In genomic region chr10:47412869-47413268, GRCh38 we compare ENCODE assay signal across 15 cellular contexts. TPM values are rescaled to one million over a fixed set of nuclear protein-coding genes. Genes with fewer than 3 reads are reported as not detected.
DNase-seq lines count a peak whose midpoint lies in the region; ATAC-seq, FAIRE-seq and TF ChIP-seq lines count a peak whose summit lies in the region.
"Had no signal": no experiment of that assay in that cellular context is flagged by ENCODE, and none has a peak within 500 bp of the region (broad histone marks: within the 10 kb centered on the region; RNA-seq: fewer than 3 reads in every experiment).

No MANE protein-coding gene starts in this region.

- peaks cover 8 to 42% of the 10 kb centered on the region in 2 experiments; a peak in 4 of 5 replicates for H3K27me3 ChIP-seq in K562 (ENCODE audit: control insufficient read depth in 2 of 2, insufficient read depth in 2 of 2, low read length in 2 of 2)
- no peaks in the 10 kb centered on the region for H3K27me3 ChIP-seq in HAP-1 (ENCODE audit: low read depth)

- TF ChIP-seq RAD21 in A549 (conservative IDR thresholded peaks at IDR 0.05 in 1 of 2, IDR thresholded peaks at IDR 0.05 in 1 of 2) (no peak), K562 (CRISPR knock-in tag; conservative IDR thresholded peaks at IDR 0.05 in 1 of 2, IDR thresholded peaks at IDR 0.05 in 1 of 2) (no peak)

- H3K4me1 ChIP-seq in A549 (peaks cover 23% of the 10 kb centered on the region), K562 (replicated peaks in 1 of 2; ENCODE audit: control insufficient read depth in 2 of 2, insufficient read depth in 2 of 2, low read length in 2 of 2) (peaks cover 0 to 8% of the 10 kb centered on the region in 2 experiments; a peak in 3 of 5 replicates), HAP-1 (no peaks in the 10 kb centered on the region)

- H2AFZ ChIP-seq in K562 (ENCODE audit: low read depth, low read length) = no peak overlapping the region

- no peak for TF ChIP-seq CTCF in A549 (IDR thresholded peaks at IDR 0.05)
- TF ChIP-seq CTCF in K562 (IDR thresholded peaks at IDR 0.05 in 2 of 3, conservative IDR thresholded peaks at IDR 0.05 in 1 of 3; ENCODE audit: insufficient read depth in 2 of 3, low read depth in 1 of 3, low read length in 3 of 3) = no peak
- TF ChIP-seq CTCF in foreskin fibroblast (IDR thresholded peaks at IDR 0.05; ENCODE audit: low read depth, low read length) = no peak

- ATAC-seq in A549 = no peak
- ATAC-seq in K562 = no peak
- ATAC-seq in GM21717 (IDR thresholded peaks at IDR 0.05; ENCODE audit: unreplicated experiment) = no peak

- no peaks in the 10 kb centered on the region for H3K9me3 ChIP-seq in A549
- no peaks in the 10 kb centered on the region for H3K9me3 ChIP-seq in K562 (replicated peaks; ENCODE audit: control insufficient read depth, insufficient read depth, low read depth, low read length)
- H3K9me3 ChIP-seq in HAP-1 = no peaks in the 10 kb centered on the region

- peak overlapping the region in 1 of 2 experiments; percentile 70; a peak in 4 of 6 replicates for H3K27ac ChIP-seq in A549
- no peak overlapping the region for H3K27ac ChIP-seq in K562 (ENCODE audit: extremely low read depth, low read depth, low read length)

- intact Hi-C loops in K562 (cut with micrococcal nuclease) = no loop called here

- WGBS in A549 (ENCODE audit: missing lambda C conversion rate) = 48% methylated on average over 2 of the region's 2 CpGs
- 0% methylated on average over 2 of the region's 2 CpGs for WGBS in K562 (ENCODE audit: insufficient coverage, low coverage, missing lambda C conversion rate)

- POLR2A ChIA-PET in A549 (lab: Yijun Ruan, JAX) (no interaction called here), K562 (lab: Yijun Ruan, JAX) (no interaction called here)

- TF ChIP-seq EP300 in A549 (IDR thresholded peaks at IDR 0.05) = no peak
- no peak for TF ChIP-seq EP300 in K562 (IDR thresholded peaks at IDR 0.05; ENCODE audit: low read length)

- no peaks in the 10 kb centered on the region for H4K20me1 ChIP-seq in K562 (replicated peaks; ENCODE audit: control insufficient read depth, insufficient read depth, low read length)

- H3K9ac ChIP-seq in K562 (ENCODE audit: insufficient read depth in 1 of 2, low read depth in 2 of 2, low read length in 2 of 2) = no peak overlapping the region

- H3K4me2 ChIP-seq in A549 (peak overlapping the region; percentile 23; the same call in 2 of the 3 replicates), K562 (ENCODE audit: insufficient read depth, low read length) (no peak overlapping the region)

- TF ChIP-seq POLR2A in A549 (IDR thresholded peaks at IDR 0.05; ENCODE audit: low read length) = no peak
- TF ChIP-seq POLR2A in K562 (conservative IDR thresholded peaks at IDR 0.05) = no peak

- in situ Hi-C loops in K562 (cut with MboI) = no loop called here
- in situ Hi-C loops in HAP-1 (cut with MboI; ENCODE audit: low sequenced_read_pairs) = no loop called here

- no TSS peak for BruUV-seq in K562 (replicated peaks; lab: Mats Ljungman, UMichigan)

- CTCF ChIA-PET in A549 (lab: Yijun Ruan, JAX) (no interaction called here), K562 (lab: Yijun Ruan, JAX; ENCODE audit: low intra/inter-chr PET ratio) (no interaction called here)

- FAIRE-seq in A549 (lab: Jason Lieb, UNC) (no peak), K562 (lab: Jason Lieb, UNC) (no peak)

- H3K36me3 ChIP-seq in K562 (ENCODE audit: control insufficient read depth, insufficient read depth, low read length) (no peaks in the 10 kb centered on the region), HAP-1 (replicated peaks) (no peaks in the 10 kb centered on the region)

- H3K9me1 ChIP-seq in K562 (ENCODE audit: control insufficient read depth, insufficient read depth, low read length) = no peaks in the 10 kb centered on the region

- H3K79me2 ChIP-seq in K562 (ENCODE audit: control insufficient read depth, insufficient read depth, low read length) = no peaks in the 10 kb centered on the region

- DNase-seq in A549 (ENCODE audit: low read depth in 1 of 2, low spot score in 1 of 2) = peak in 1 of 2 experiments; percentile 33
- DNase-seq in HT-29 (ENCODE audit: low spot score) = peak; percentile 56
- no peak for DNase-seq in K562 (ENCODE audit: extremely low read depth in 1 of 4, low spot score in 3 of 4)
- peak; percentile 15 to 31 for DNase-seq in foreskin fibroblast
- no peak for DNase-seq in mucosa of gallbladder (ENCODE audit: low spot score)
- no peak for DNase-seq in HAP-1 (ENCODE audit: low spot score in 2 of 2)
- no peak for DNase-seq in NCI-H2227 treated with DMSO at 0.1 percent for 48 hours (lab: John Stamatoyannopoulos, UW)
- DNase-seq: CD4-positive, alpha-beta T cell; Kasumi-1; NCI-H187 treated with DMSO at 0.1 percent for 48 hours; NCI-H2171; NCI-H82; SIG-M5 had no signal

- H3K4me3 ChIP-seq in A549 (no peak overlapping the region), K562 (no peak overlapping the region), foreskin fibroblast (ENCODE audit: low read depth in 1 of 2, low read length in 2 of 2) (no peak overlapping the region), HAP-1 (no peak overlapping the region)

TF ChIP-seq in A549, 52 proteins besides CTCF, POLR2A, EP300 and RAD21:
- peak; percentile 68; the same call in 1 of the 2 replicates for TF ChIP-seq GATA3 (IDR thresholded peaks at IDR 0.05; ENCODE audit: borderline replicate concordance)
- TF ChIP-seq FOSL2 (IDR thresholded peaks at IDR 0.05) = no peak
- 0 out of 2 replicates have a peak, but pooled peaks have one; percentile 19 for TF ChIP-seq FOSL2 (CRISPR knock-in tag; IDR thresholded peaks at IDR 0.05)
- TF ChIP-seq USF2 (IDR thresholded peaks at IDR 0.05) = no peak

TF ChIP-seq in K562, 482 proteins besides CTCF, POLR2A, EP300 and RAD21:
- TF ChIP-seq TSC22D4 (tag; IDR thresholded peaks at IDR 0.05) (no peak), FOSL1 (tag; conservative IDR thresholded peaks at IDR 0.05) (peak; percentile 78)

RNA-seq across cellular contexts. Expression of gene ZNF488, which starts 28.8 kb away (rescaled TPM):
- polyA plus RNA-seq in A549 (2011; rRNA removed) (4.0 and 4.6 TPM in 2 replicates), A549 (2017; fragmentation: RNase III; extraction: RNeasy Plus Mini Kit Qiagen cat#74134 plus additional on column Dnase treatment) (6.8 to 8.3 TPM (median 6.9 TPM) in 3 replicates), K562 (2011; rRNA removed) (0.04 and 0.08 TPM in 2 replicates), K562 (2014; fragmentation: Illumina TruSeq; extraction: Trizol) (0.09 TPM in 1 of 2 replicates, not detected in the other), K562 (2014; fragmentation: Nextera tagmentation; extraction: Ambion mirVana) (under 1 TPM in 1 of 2 experiments, not detected in 1; 0.03 TPM), K562 (2014; rRNA removed) (0.04 TPM in 1 of 2 replicates, not detected in the other)
- polyA plus RNA-seq in A549 (2012; cell fraction: cytosol; rRNA removed) = 5.1 and 6.7 TPM in 2 replicates
- polyA plus RNA-seq in A549 (2012; cell fraction: nucleus; rRNA removed) = 6.5 and 6.7 TPM in 2 replicates
- polyA minus RNA-seq in A549 (2011; rRNA and poly(A)+ RNA removed) = 6.4 and 6.5 TPM in 2 replicates
- 6.6 and 6.8 TPM in 2 replicates for total RNA-seq in HT-29 (2014; rRNA removed; shearing (Covaris generic))
- 0.30 TPM in 1 of 2 replicates, not detected in the other for total RNA-seq in K562 (2011; cell fraction: chromatin; rRNA removed; ENCODE audit: low replicate concordance)
- total RNA-seq in K562 (2011; cell fraction: nucleolus; rRNA removed) = 0.13 and 0.33 TPM in 2 replicates
- total RNA-seq in K562 (2011; cell fraction: nucleoplasm; rRNA removed) = not detected in 2 replicates
- total RNA-seq in K562 (2014; rRNA removed) (not detected in 2 replicates), K562 (2014; rRNA removed; fragmentation: Illumina TruSeq; extraction: Trizol) (not detected in 2 replicates), K562 (2015; rRNA removed; fragmentation: Illumina TruSeq; extraction: Trizol) (0.04 TPM in 1 of 2 replicates, not detected in the other), K562 (2021) (0.07 and 0.11 TPM in 2 replicates), mucosa of gallbladder (1.8 TPM)
- 0.01 and 0.15 TPM in 2 replicates for polyA plus RNA-seq in K562 (2011; cell fraction: cytosol; rRNA removed)
- polyA plus RNA-seq in K562 (2011; cell fraction: nucleus; rRNA removed) = 0.13 TPM in 1 of 2 replicates, not detected in the other
- polyA plus RNA-seq in K562 (2012) = 0.05 TPM in 1 of 2 replicates, not detected in the other
- 0.14 TPM in 1 of 2 replicates, not detected in the other for polyA minus RNA-seq in K562 (2011; rRNA and poly(A)+ RNA removed)
- not detected in 2 replicates for polyA minus RNA-seq in K562 (2011; cell fraction: cytosol; rRNA and poly(A)+ RNA removed)
- polyA minus RNA-seq in K562 (2011; cell fraction: nucleus; rRNA and poly(A)+ RNA removed) = 0.11 and 0.13 TPM in 2 replicates
- total RNA-seq: CD4-positive, alpha-beta T cell; NCI-H460 had no signal

Comparison
In these comparisons a context has a peak if more than half of its experiments do, and no peak if none do; other contexts are left out.
1. DNase-seq: peak in HT-29 (single experiment) and foreskin fibroblast (2 of 2); none in K562 (0 of 4), mucosa of gallbladder (single experiment), HAP-1 (0 of 2) and NCI-H2227 treated with DMSO at 0.1 percent for 48 hours (single experiment).